In the genomic region with DNA sequence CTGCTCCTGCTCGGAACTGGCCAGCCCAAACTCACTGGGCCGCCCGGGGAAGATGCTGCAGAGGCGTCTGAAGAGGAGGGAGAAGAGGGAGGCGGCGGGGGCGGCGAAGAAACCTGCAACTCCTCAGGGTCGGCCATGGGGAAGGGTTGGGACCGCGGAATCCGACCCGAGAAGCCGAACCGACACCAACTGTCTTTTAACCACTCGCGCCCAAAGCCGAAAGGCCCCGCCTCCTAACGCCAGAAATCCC, we compare ENCODE assay signal across 8 cellular contexts. TPM values are rescaled to one million over a fixed set of nuclear protein-coding genes. Genes with fewer than 3 reads are reported as not detected.
A peak's percentile ranks its signal among the peaks of the same experiment; 100 is the strongest.
DNase-seq lines count a peak whose midpoint lies in the region; ATAC-seq, FAIRE-seq and TF ChIP-seq lines count a peak whose summit lies in the region.

A gene (minus strand): TSS at position 223 of the 250 bp plus-strand sequence. CDS start 86 bp downstream, at position 137.

- peak within 1 kb of the TSS; percentile 96 for H2AFZ ChIP-seq in K562 (ENCODE audit: low read depth, low read length)

- POLR2A ChIA-PET in K562 (lab: Yijun Ruan, JAX) = interaction anchor here (0.7 kb wide), 1 partner anchor 535 kb away, joined by 3 read pairs; no protein-coding TSS in a partner anchor

- intact Hi-C loops in K562 (cut with micrococcal nuclease) = loop anchor here (5.0 kb wide), 1 partner anchor 96 kb away; a partner anchor contains a TSS
- intact Hi-C loops in vagina (cut with DNase I) = no loop called here

- no peak for TF ChIP-seq RAD21 in K562 (CRISPR knock-in tag; conservative IDR thresholded peaks at IDR 0.05 in 1 of 2, IDR thresholded peaks at IDR 0.05 in 1 of 2)

- H3K27ac Mint-ChIP-seq in activated naive CD4-positive, alpha-beta T cell treated with anti-CD3 and anti-CD28 coated beads, Interleukin-2, amount 50 U/mL, for 24 hours = peak within 1 kb of the TSS; percentile 97

- CTCF ChIA-PET in K562 (lab: Yijun Ruan, JAX; ENCODE audit: low intra/inter-chr PET ratio) = no interaction called here

- H3K9me1 ChIP-seq in K562 (ENCODE audit: control insufficient read depth, insufficient read depth, low read length) = no peaks in the 10 kb centered on the region

- H3K9ac ChIP-seq in K562 (ENCODE audit: insufficient read depth in 1 of 2, low read depth in 2 of 2, low read length in 2 of 2) = peak within 1 kb of the TSS; percentile 74 to 96

- no peak for TF ChIP-seq POLR2A in K562 (conservative IDR thresholded peaks at IDR 0.05)
- TF ChIP-seq POLR2A in vagina (IDR thresholded peaks at IDR 0.05) = no peak
- no peak; the same call in 1 of the 2 replicates for TF ChIP-seq POLR2A in GM12891 (IDR thresholded peaks at IDR 0.05; ENCODE audit: low read depth, low read length)

- BruUV-seq in K562 (replicated peaks; lab: Mats Ljungman, UMichigan) = no TSS peak

- H3K9me3 Mint-ChIP-seq in activated naive CD4-positive, alpha-beta T cell treated with anti-CD3 and anti-CD28 coated beads, Interleukin-2, amount 50 U/mL, for 24 hours = no peaks in the 10 kb centered on the region

- H3K36me3 ChIP-seq in K562 (ENCODE audit: control insufficient read depth, insufficient read depth, low read length) (peaks cover 6% of the 10 kb centered on the region; the same call in 2 of the 3 replicates), lung (ENCODE audit: control insufficient read depth in 2 of 2, insufficient read depth in 2 of 2, low read length in 2 of 2) (no peaks in the 10 kb centered on the region), vagina (no peaks in the 10 kb centered on the region)

- peak within 1 kb of the TSS; percentile 92 for H3K4me3 ChIP-seq in K562
- H3K4me3 ChIP-seq in lung = peak within 1 kb of the TSS; percentile 74
- H3K4me3 ChIP-seq in vagina = peak within 1 kb of the TSS; percentile 82 to 93

- no peaks in the 10 kb centered on the region for H3K27me3 ChIP-seq in K562 (ENCODE audit: control insufficient read depth in 2 of 2, insufficient read depth in 2 of 2, low read length in 2 of 2)
- H3K27me3 ChIP-seq in lung (ENCODE audit: control insufficient read depth, insufficient read depth) = no peaks in the 10 kb centered on the region
- no peaks in the 10 kb centered on the region for H3K27me3 ChIP-seq in vagina

- peaks cover 38% of the 10 kb centered on the region for H3K79me2 ChIP-seq in K562 (ENCODE audit: control insufficient read depth, insufficient read depth, low read length)

- H4K20me1 ChIP-seq in K562 (replicated peaks; ENCODE audit: control insufficient read depth, insufficient read depth, low read length) = no peaks in the 10 kb centered on the region

- WGBS in K562 (ENCODE audit: insufficient coverage, low coverage, missing lambda C conversion rate) = 0% methylated on average over 16 of the region's 20 CpGs
- 0% methylated on average over 19 to 20 of the region's 20 CpGs for WGBS in lung, 2 donors

- peak; percentile 8; the same call in 2 of the 3 replicates for ATAC-seq in K562
- ATAC-seq in lung (ENCODE audit: insufficient read depth, low FRiP score) = no peak
- ATAC-seq in HG03457 (IDR thresholded peaks at IDR 0.05; ENCODE audit: unreplicated experiment) = no peak

- in situ Hi-C loops in K562 (cut with MboI) = no loop called here

- no peak for TF ChIP-seq EP300 in K562 (IDR thresholded peaks at IDR 0.05; ENCODE audit: low read length)

- H3K4me1 Mint-ChIP-seq in activated naive CD4-positive, alpha-beta T cell treated with anti-CD3 and anti-CD28 coated beads, Interleukin-2, amount 50 U/mL, for 24 hours = peaks cover 19% of the 10 kb centered on the region

- H3K9me3 ChIP-seq in K562 (replicated peaks; ENCODE audit: control insufficient read depth, insufficient read depth, low read depth, low read length) (no peaks in the 10 kb centered on the region), lung (ENCODE audit: control insufficient read depth in 2 of 2, insufficient read depth in 1 of 2, low read length in 1 of 2) (no peaks in the 10 kb centered on the region), vagina (no peaks in the 10 kb centered on the region)

- H3K36me3 Mint-ChIP-seq in activated naive CD4-positive, alpha-beta T cell treated with anti-CD3 and anti-CD28 coated beads, Interleukin-2, amount 50 U/mL, for 24 hours = no peaks in the 10 kb centered on the region

- H3K4me1 ChIP-seq in K562 (replicated peaks in 1 of 2; ENCODE audit: control insufficient read depth in 2 of 2, insufficient read depth in 2 of 2, low read length in 2 of 2) (peaks cover 9 to 16% of the 10 kb centered on the region in 2 experiments; a peak in 4 of 5 replicates), lung (ENCODE audit: control insufficient read depth in 2 of 2, insufficient read depth in 2 of 2, low read length in 2 of 2) (peaks cover 0 to 14% of the 10 kb centered on the region in 2 donors), vagina (peaks cover 35% of the 10 kb centered on the region)

- no peak for DNase-seq in activated naive CD4-positive, alpha-beta T cell treated with Interleukin-2 at 50 U/mL for 16 hours
- DNase-seq in K562 (ENCODE audit: extremely low read depth in 1 of 4, low spot score in 3 of 4) = no peak
- DNase-seq in lung (ENCODE audit: low spot score) = no peak
- no peak for DNase-seq in vagina (ENCODE audit: extremely low spot score in 2 of 2)
- no peak for DNase-seq in GM12891 (ENCODE audit: insufficient read length, low spot score)
- DNase-seq in stimulated activated CD4-positive, alpha-beta T cell treated with anti-CD3 and anti-CD28 coated beads, Interleukin-4, amount 100 ng/mL, for 24 hours = no peak

- FAIRE-seq in K562 (lab: Jason Lieb, UNC) = no peak
- no peak for FAIRE-seq in GM12891 (lab: Jason Lieb, UNC)

- TF ChIP-seq CTCF in K562 (IDR thresholded peaks at IDR 0.05 in 2 of 3, conservative IDR thresholded peaks at IDR 0.05 in 1 of 3; ENCODE audit: insufficient read depth in 2 of 3, low read depth in 1 of 3, low read length in 3 of 3) (no peak), lung (IDR thresholded peaks at IDR 0.05; ENCODE audit: control extremely low read depth, extremely low read depth) (no peak), vagina (IDR thresholded peaks at IDR 0.05) (no peak)

- peak within 1 kb of the TSS; percentile 91 for H3K4me2 ChIP-seq in K562 (ENCODE audit: insufficient read depth, low read length)

- no peaks in the 10 kb centered on the region for H3K27me3 Mint-ChIP-seq in activated naive CD4-positive, alpha-beta T cell treated with anti-CD3 and anti-CD28 coated beads, Interleukin-2, amount 50 U/mL, for 24 hours

- H3K27ac ChIP-seq in K562 (ENCODE audit: extremely low read depth, low read depth, low read length) = peak within 1 kb of the TSS; percentile 81
- H3K27ac ChIP-seq in lung (ENCODE audit: low read depth in 1 of 2, low read length in 1 of 2) = peak within 1 kb of the TSS; percentile 95 to 97
- H3K27ac ChIP-seq in vagina = peak within 1 kb of the TSS; percentile 97

- H3K4me3 Mint-ChIP-seq in activated naive CD4-positive, alpha-beta T cell treated with anti-CD3 and anti-CD28 coated beads, Interleukin-2, amount 50 U/mL, for 24 hours = peak within 1 kb of the TSS; percentile 98

TF ChIP-seq in GM12891, 5 proteins besides CTCF, POLR2A, EP300 and RAD21:
- TF ChIP-seq POU2F2 (IDR thresholded peaks at IDR 0.05; ENCODE audit: low read depth, low read length) (no peak), POLR2AphosphoS5 (IDR thresholded peaks at IDR 0.05; ENCODE audit: low read depth, low read length) (no peak), PAX5 (IDR thresholded peaks at IDR 0.05; ENCODE audit: insufficient read depth, low read length, severe bottlenecking) (no peak), SPI1 (IDR thresholded peaks at IDR 0.05; ENCODE audit: low read depth, low read length) (no peak)

RNA-seq across cellular contexts. Expression of the gene that starts here (rescaled TPM):
- 9.3 and 18.6 TPM in 2 replicates for total RNA-seq in K562 (2011; cell fraction: chromatin; rRNA removed; ENCODE audit: low replicate concordance)
- total RNA-seq in K562 (2011; cell fraction: nucleolus; rRNA removed) = 7.3 and 7.8 TPM in 2 replicates
- total RNA-seq in K562 (2011; cell fraction: nucleoplasm; rRNA removed) = 21.6 and 40.2 TPM in 2 replicates
- total RNA-seq in K562 (2014; rRNA removed) (9.7 and 12.9 TPM in 2 replicates), K562 (2014; rRNA removed; fragmentation: Illumina TruSeq; extraction: Trizol) (20.7 and 22.9 TPM in 2 replicates), K562 (2015; rRNA removed; fragmentation: Illumina TruSeq; extraction: Trizol) (15.7 and 18.5 TPM in 2 replicates), K562 (2021) (13.7 and 17.0 TPM in 2 replicates), lung (10 to 100 TPM in 1 of 2 donors, 1 to 10 TPM in 1; 3.5 to 31.3 TPM), vagina (5.9 TPM)
- polyA plus RNA-seq in K562 (2011; rRNA removed) (19.6 and 22.8 TPM in 2 replicates), K562 (2014; fragmentation: Illumina TruSeq; extraction: Trizol) (20.8 and 24.4 TPM in 2 replicates), K562 (2014; fragmentation: Nextera tagmentation; extraction: Ambion mirVana) (10 to 100 TPM; 11.6 to 11.7 TPM), K562 (2014; rRNA removed) (13.3 and 17.8 TPM in 2 replicates), lung (1 to 10 TPM; 2.7 to 3.0 TPM)
- polyA plus RNA-seq in K562 (2011; cell fraction: cytosol; rRNA removed) = 6.0 and 11.1 TPM in 2 replicates
- 12.7 and 19.8 TPM in 2 replicates for polyA plus RNA-seq in K562 (2011; cell fraction: nucleus; rRNA removed)
- 10.1 and 14.7 TPM in 2 replicates for polyA plus RNA-seq in K562 (2012)
- 13.5 and 15.9 TPM in 2 replicates for polyA minus RNA-seq in K562 (2011; rRNA and poly(A)+ RNA removed)
- polyA minus RNA-seq in K562 (2011; cell fraction: cytosol; rRNA and poly(A)+ RNA removed) = 5.5 and 6.5 TPM in 2 replicates
- 2.2 and 5.3 TPM in 2 replicates for polyA minus RNA-seq in K562 (2011; cell fraction: nucleus; rRNA and poly(A)+ RNA removed)
- polyA plus RNA-seq in GM12891 (2012; ENCODE audit: low read depth, missing spikeins) = 7.5 TPM
